In the genomic region with DNA sequence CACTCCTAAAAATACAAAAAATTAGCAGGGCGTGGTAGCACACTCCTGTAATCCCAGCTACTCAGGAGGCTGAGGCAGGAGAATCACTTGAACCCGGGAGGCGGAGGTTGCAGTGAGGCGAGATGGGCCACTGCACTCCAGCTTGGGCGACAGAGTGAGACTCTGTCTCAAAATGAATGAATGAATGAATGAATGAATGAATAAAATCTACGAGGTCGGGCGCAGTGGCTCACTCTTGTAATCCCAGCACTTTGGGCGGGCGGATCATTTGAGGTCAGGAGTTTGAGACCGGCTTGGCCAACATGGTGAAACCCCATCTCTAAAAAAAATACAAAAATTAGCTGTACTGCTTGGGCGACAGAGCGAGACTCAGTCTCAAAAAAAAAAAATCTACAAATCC, we compare ENCODE assay signal across 8 cellular contexts. TPM values are rescaled to one million over a fixed set of nuclear protein-coding genes. Genes with fewer than 3 reads are reported as not detected.
A peak's percentile ranks its signal among the peaks of the same experiment; 100 is the strongest.
DNase-seq lines count a peak whose midpoint lies in the region; ATAC-seq and TF ChIP-seq lines count a peak whose summit lies in the region.
"Not testable (repeated sequence)": the region's sequence is repeated elsewhere in the genome, so short reads cannot be mapped to it uniquely, and the experiment has no call there.

No MANE protein-coding gene starts in this region.

- not testable (repeated sequence) for H3K79me2 ChIP-seq in HCT116 (ENCODE audit: insufficient read depth, low read length)

- not testable (repeated sequence) for TF ChIP-seq POLR2A in HCT116 (IDR thresholded peaks at IDR 0.05; ENCODE audit: borderline replicate concordance, extremely low read depth, insufficient read depth, insufficient read length); Peyer's patch (IDR thresholded peaks at IDR 0.05)

- H3K4me3 Mint-ChIP-seq in activated naive CD4-positive, alpha-beta T cell treated with anti-CD3 and anti-CD28 coated beads, Interleukin-2, amount 10 ng/mL, durations not matched to agents 7 days and 5 days, result peak overlapping the region; percentile 79
- H3K4me3 Mint-ChIP-seq in neural crest cell, result peak overlapping the region; percentile 88

- RAD21 ChIA-PET in HCT116 (lab: Charles Lee; ENCODE audit: low non-redundant PET in 1 of 2, low total read pairs in 2 of 2, uncharacterized antibody in 2 of 2, unreplicated experiment in 2 of 2), result not testable (repeated sequence)

- H4K20me1 ChIP-seq in BLaER1 treated with 17β-estradiol and CSF1 and Interleukin-3, amounts not matched to agents 10 nM and 100 nM; HCT116 (ENCODE audit: insufficient read depth): not testable (repeated sequence)

- peak overlapping the region in 10 of 11 experiments; percentile 78 to 91 (median 84); a peak in 18 of 22 replicates for H3K27ac ChIP-seq in BLaER1 treated with 17β-estradiol and CSF1 and Interleukin-3, amounts not matched to agents 10 nM and 100 nM
- H3K27ac ChIP-seq in HCT116 (ENCODE audit: low read depth, low read length), result peak overlapping the region; percentile 79
- H3K27ac ChIP-seq in Peyer's patch, result peak overlapping the region in 2 of 4 donors; percentile 90 to 96
- H3K27ac ChIP-seq in effector memory CD4-positive, alpha-beta T cell (ENCODE audit: insufficient read depth, low read length, poor library complexity, severe bottlenecking), result peak overlapping the region; percentile 79
- H3K27ac ChIP-seq in substantia nigra (ENCODE audit: low read depth, low read length, poor library complexity, severe bottlenecking), result peak overlapping the region; percentile 93

- H3K9me2 ChIP-seq in HCT116 (ENCODE audit: insufficient read depth), result not testable (repeated sequence)

- H2AFZ ChIP-seq in HCT116 (ENCODE audit: low read depth, low read length, poor library complexity, severe bottlenecking), result peak overlapping the region; percentile 90

- DNase-seq in HCT116 (ENCODE audit: low read depth, low spot score); Peyer's patch; activated naive CD4-positive, alpha-beta T cell treated with anti-CD3 and anti-CD28 coated beads, Interleukin-2, amount 10 ng/mL, durations not matched to agents 7 days and 5 days; effector memory CD4-positive, alpha-beta T cell; neural crest cell (ENCODE audit: low read depth, low spot score); substantia nigra (lab: John Stamatoyannopoulos, UW): not testable (repeated sequence)

- POLR2A ChIA-PET in HCT116 (lab: Charles Lee), result interaction anchor here (0.9 kb wide), 1 partner anchor 9 kb away, joined by 4 read pairs; no protein-coding TSS in a partner anchor

- peaks cover 7 to 26% (median 19%) of the 10 kb centered on the region in 10 experiments; a peak in 18 of 20 replicates for H3K4me1 ChIP-seq in BLaER1 treated with 17β-estradiol and CSF1 and Interleukin-3, amounts not matched to agents 10 nM and 100 nM
- H3K4me1 ChIP-seq in HCT116 (ENCODE audit: control insufficient read depth in 1 of 2, insufficient read depth in 2 of 2, low read length in 2 of 2), result peaks cover 9 to 31% of the 10 kb centered on the region in 2 experiments
- not testable (repeated sequence) for H3K4me1 ChIP-seq in Peyer's patch; effector memory CD4-positive, alpha-beta T cell (ENCODE audit: control insufficient read depth, insufficient read depth, low read length, poor library complexity, severe bottlenecking)

- peak overlapping the region; percentile 62 for H3K27ac Mint-ChIP-seq in activated naive CD4-positive, alpha-beta T cell treated with anti-CD3 and anti-CD28 coated beads, Interleukin-2, amount 10 ng/mL, durations not matched to agents 7 days and 5 days
- H3K27ac Mint-ChIP-seq in neural crest cell (ENCODE audit: unreplicated experiment), result not testable (repeated sequence)

- not testable (repeated sequence) for H3K9me3 Mint-ChIP-seq in activated naive CD4-positive, alpha-beta T cell treated with anti-CD3 and anti-CD28 coated beads, Interleukin-2, amount 10 ng/mL, durations not matched to agents 7 days and 5 days; neural crest cell

- not testable (repeated sequence) for H3K36me3 ChIP-seq in BLaER1 treated with 17β-estradiol and CSF1 and Interleukin-3, amounts not matched to agents 10 nM and 100 nM; HCT116 (ENCODE audit: control insufficient read depth in 1 of 2, insufficient read depth in 2 of 2, low read length in 2 of 2); Peyer's patch; effector memory CD4-positive, alpha-beta T cell (ENCODE audit: control insufficient read depth, insufficient read depth, low read length)

- intact Hi-C loops in HCT116 (cut with micrococcal nuclease), result not testable (repeated sequence)

- peak overlapping the region; percentile 73 to 92 (median 83) for H3K4me2 ChIP-seq in BLaER1 treated with 17β-estradiol and CSF1 and Interleukin-3, amounts not matched to agents 10 nM and 100 nM
- peak overlapping the region; percentile 93 for H3K4me2 ChIP-seq in HCT116 (ENCODE audit: low read length)

- peaks cover 12% of the 10 kb centered on the region for H3K27me3 Mint-ChIP-seq in activated naive CD4-positive, alpha-beta T cell treated with anti-CD3 and anti-CD28 coated beads, Interleukin-2, amount 10 ng/mL, durations not matched to agents 7 days and 5 days
- H3K27me3 Mint-ChIP-seq in neural crest cell (ENCODE audit: low read depth), result not testable (repeated sequence)

- H3K9ac ChIP-seq in BLaER1 treated with 17β-estradiol and CSF1 and Interleukin-3, amounts not matched to agents 10 nM and 100 nM, result peak overlapping the region; percentile 77 to 89 (median 86)
- peak overlapping the region; percentile 75 for H3K9ac ChIP-seq in HCT116 (ENCODE audit: low read length)

- peak overlapping the region; percentile 67 to 81 (median 76) for H3K4me3 ChIP-seq in BLaER1 treated with 17β-estradiol and CSF1 and Interleukin-3, amounts not matched to agents 10 nM and 100 nM
- peak overlapping the region; percentile 70 to 71 for H3K4me3 ChIP-seq in HCT116 (replicated peaks in 1 of 2; ENCODE audit: low read depth in 1 of 2, low read length in 2 of 2)
- peak overlapping the region; percentile 77 to 98 (median 85) for H3K4me3 ChIP-seq in Peyer's patch
- peak overlapping the region; percentile 86 for H3K4me3 ChIP-seq in effector memory CD4-positive, alpha-beta T cell (ENCODE audit: insufficient read depth, low read depth, low read length, poor library complexity, severe bottlenecking)
- peak overlapping the region; percentile 90; the same call in 1 of the 2 replicates for H3K4me3 ChIP-seq in iPS-18c (ENCODE audit: insufficient read depth, low read depth, low read length)

- not testable (repeated sequence) for TF ChIP-seq RAD21 in HCT116 (IDR thresholded peaks at IDR 0.05; ENCODE audit: low read depth)

- ATAC-seq in HCT116, result not testable (repeated sequence)

- not testable (repeated sequence) for H3K27me3 ChIP-seq in BLaER1 treated with 17β-estradiol and CSF1 and Interleukin-3, amounts not matched to agents 10 nM and 100 nM; HCT116 (ENCODE audit: insufficient read depth, low read length); Peyer's patch; effector memory CD4-positive, alpha-beta T cell (replicated peaks; ENCODE audit: control insufficient read depth, insufficient read depth, low read length, poor library complexity, severe bottlenecking)

- H3K36me3 Mint-ChIP-seq in activated naive CD4-positive, alpha-beta T cell treated with anti-CD3 and anti-CD28 coated beads, Interleukin-2, amount 10 ng/mL, durations not matched to agents 7 days and 5 days; neural crest cell (ENCODE audit: low read depth): not testable (repeated sequence)

- peaks cover 10% of the 10 kb centered on the region for H3K4me1 Mint-ChIP-seq in activated naive CD4-positive, alpha-beta T cell treated with anti-CD3 and anti-CD28 coated beads, Interleukin-2, amount 10 ng/mL, durations not matched to agents 7 days and 5 days
- H3K4me1 Mint-ChIP-seq in neural crest cell, result peaks cover 13% of the 10 kb centered on the region

- BruUV-seq in HCT116 (replicated peaks; lab: Mats Ljungman, UMichigan), result not testable (repeated sequence)

- CTCF ChIA-PET in HCT116 (lab: Charles Lee), result interaction anchor here (1.4 kb wide), 1 partner anchor 38 kb away, joined by 3 read pairs; no protein-coding TSS in a partner anchor
- CTCF ChIA-PET in activated naive CD4-positive, alpha-beta T cell treated with anti-CD3 and anti-CD28 coated beads, Interleukin-2, amount 10 ng/mL, durations not matched to agents 7 days and 5 days (lab: Charles Lee), result not testable (repeated sequence)

- not testable (repeated sequence) for TF ChIP-seq CTCF in HCT116 (IDR thresholded peaks at IDR 0.05 in 2 of 3, conservative IDR thresholded peaks at IDR 0.05 in 1 of 3; ENCODE audit: borderline replicate concordance in 1 of 3, insufficient read depth in 1 of 3, low read depth in 2 of 3, low read length in 2 of 3); Peyer's patch (IDR thresholded peaks at IDR 0.05); neural crest cell (conservative IDR thresholded peaks at IDR 0.05)

- H3K9me3 ChIP-seq in BLaER1 treated with 17β-estradiol and CSF1 and Interleukin-3, amounts not matched to agents 10 nM and 100 nM (replicated peaks in 1 of 11); HCT116 (ENCODE audit: control insufficient read depth in 1 of 2, insufficient read depth in 1 of 2, low read depth in 1 of 2, low read length in 2 of 2); Peyer's patch; effector memory CD4-positive, alpha-beta T cell (ENCODE audit: control insufficient read depth, low read length); iPS-18c (ENCODE audit: control insufficient read depth, insufficient read depth, low read length): not testable (repeated sequence)

RNA-seq across cellular contexts. Expression of a gene that starts 0.5 kb away (rescaled TPM):
- 6.0 TPM for total RNA-seq in HCT116 (2021; ENCODE audit: unreplicated experiment)
- polyA plus RNA-seq in HCT116 (2012), result 5.2 and 5.5 TPM in 2 replicates
- total RNA-seq in Peyer's patch, result 10 to 100 TPM; 10.7 to 33.0 (median 18.9) TPM
- 9.0 and 9.5 TPM in 2 replicates for total RNA-seq in neural crest cell

RNA-seq across cellular contexts. Expression of a gene that starts 38.5 kb away (rescaled TPM):
- total RNA-seq in HCT116 (2021; ENCODE audit: unreplicated experiment) (102 TPM), Peyer's patch (10 to 100 TPM; 31.7 to 99.9 (median 44.9) TPM), neural crest cell (104 and 107 TPM in 2 replicates)
- polyA plus RNA-seq in HCT116 (2012), result 29.3 and 42.4 TPM in 2 replicates
